ENCODE assay signal across 16 cellular contexts in genomic region chr2:188142636-188143035, GRCh38.
DNase-seq lines count a peak whose midpoint lies in the region; ATAC-seq and TF ChIP-seq lines count a peak whose summit lies in the region.
"Had no signal": no experiment of that assay in that cellular context is flagged by ENCODE, and none has a peak within 500 bp of the region (broad histone marks: within the 10 kb centered on the region; RNA-seq: fewer than 3 reads in every experiment).

No MANE protein-coding gene starts in this region.

- 36 to 45% (median 37%) methylated on average over 1 of the region's 1 CpG for WGBS in ovary, 3 donors

- no peak overlapping the region for H2AFZ ChIP-seq in fibroblast of lung (ENCODE audit: low read length)
- H2AFZ ChIP-seq: hepatocyte had no signal

- H3K4me2 ChIP-seq in fibroblast of lung (ENCODE audit: extremely low read depth, insufficient read depth, low read length), result no peak overlapping the region
- H3K4me2 ChIP-seq: hepatocyte had no signal

- peaks cover 21% of the 10 kb centered on the region for H3K4me1 ChIP-seq in RWPE2 (ENCODE audit: insufficient read depth, poor library complexity, severe bottlenecking)
- no peaks in the 10 kb centered on the region for H3K4me1 ChIP-seq in fibroblast of lung (ENCODE audit: control insufficient read depth, extremely low read depth, insufficient read depth, low read length)
- no peaks in the 10 kb centered on the region for H3K4me1 ChIP-seq in ovary (ENCODE audit: insufficient read depth)

- TF ChIP-seq POLR2A in ovary (IDR thresholded peaks at IDR 0.05), result no peak

- H4K20me1 ChIP-seq in fibroblast of lung (ENCODE audit: control insufficient read depth, extremely low read depth, insufficient read depth, low read length), result no peaks in the 10 kb centered on the region

- DNase-seq in GM04503 (ENCODE audit: low read depth) (peak; percentile 21), RWPE2 (ENCODE audit: low spot score) (no peak), fibroblast of lung (ENCODE audit: low read depth in 2 of 2) (peak; percentile 36 to 37), renal cortical epithelial cell (ENCODE audit: low read depth) (peak; percentile 39), 8988T (no peak), RKO (ENCODE audit: low spot score) (no peak), ovary (no peak)
- DNase-seq: activated CD4-positive, alpha-beta T cell treated with anti-CD3 and anti-CD28 coated beads, Interleukin-2, amount 50 U/mL, for 48 hours; anterior cingulate cortex; CD8-positive, alpha-beta T cell; effector memory CD4-positive, alpha-beta T cell; stimulated activated naive CD8-positive, alpha-beta T cell treated with anti-CD3 and anti-CD28 coated beads, Interleukin-15, Interleukin-2, amounts not matched to agents 100 U/mL and 50 U/mL, for 24 hours had no signal

- TF ChIP-seq EP300 in ovary (IDR thresholded peaks at IDR 0.05), result no peak

- H3K27me3 ChIP-seq in RWPE2 (ENCODE audit: insufficient read depth, poor library complexity, severe bottlenecking) (no peaks in the 10 kb centered on the region), fibroblast of lung (ENCODE audit: control insufficient read depth, insufficient read depth, low read length) (no peaks in the 10 kb centered on the region), ovary (no peaks in the 10 kb centered on the region)
- H3K27me3 ChIP-seq: hepatocyte had no signal

- H3K27ac ChIP-seq in RWPE2 (ENCODE audit: poor library complexity, severe bottlenecking) (peak overlapping the region; percentile 46), fibroblast of lung (ENCODE audit: insufficient read depth, low read length) (no peak overlapping the region), ovary (no peak overlapping the region)
- H3K27ac ChIP-seq: hepatocyte, HL-60 had no signal

- ATAC-seq in RWPE2 (ENCODE audit: low read depth) (peak; percentile 94), HG03521 (IDR thresholded peaks at IDR 0.05; ENCODE audit: unreplicated experiment) (no peak)
- ATAC-seq: CD8-positive, alpha-beta T cell; stimulated activated naive CD8-positive, alpha-beta T cell treated with anti-CD3 and anti-CD28 coated beads, Interleukin-15, Interleukin-2, amounts not matched to agents 100 U/mL and 50 U/mL, for 24 hours had no signal

- H3K79me2 ChIP-seq in fibroblast of lung (ENCODE audit: control insufficient read depth, insufficient read depth, low read length), result no peaks in the 10 kb centered on the region
- H3K79me2 ChIP-seq: hepatocyte had no signal

- H3K4me3 ChIP-seq in RWPE2 (ENCODE audit: severe bottlenecking) (no peak overlapping the region), fibroblast of lung (replicated peaks in 1 of 4; ENCODE audit: control extremely low read depth in 1 of 4, insufficient read depth in 1 of 4, low read depth in 3 of 4, low read length in 4 of 4) (no peak overlapping the region), ovary (no peak overlapping the region)
- H3K4me3 ChIP-seq: hepatocyte, skin epidermis had no signal

- H3K9me3 ChIP-seq in RWPE2 (ENCODE audit: severe bottlenecking) (no peaks in the 10 kb centered on the region), fibroblast of lung (ENCODE audit: control insufficient read depth, insufficient read depth, low read depth, low read length) (no peaks in the 10 kb centered on the region), ovary (no peaks in the 10 kb centered on the region)

- intact Hi-C loops in ovary (cut with DNase I), result no loop called here

- H3K36me3 ChIP-seq in RWPE2 (ENCODE audit: low read depth) (no peaks in the 10 kb centered on the region), fibroblast of lung (ENCODE audit: control insufficient read depth, insufficient read depth, low read length) (no peaks in the 10 kb centered on the region), ovary (no peaks in the 10 kb centered on the region)

- TF ChIP-seq CTCF in RWPE2 (IDR thresholded peaks at IDR 0.05; ENCODE audit: poor library complexity, severe bottlenecking) (no peak), fibroblast of lung (conservative IDR thresholded peaks at IDR 0.05 in 1 of 2, IDR thresholded peaks at IDR 0.05 in 1 of 2; ENCODE audit: low read depth in 1 of 2, low read length in 2 of 2) (no peak), ovary (IDR thresholded peaks at IDR 0.05) (no peak)

- no peak overlapping the region for H3K9ac ChIP-seq in fibroblast of lung (ENCODE audit: insufficient read depth, low read length)

Comparison
In these comparisons a context has a peak if more than half of its experiments do, and no peak if none do; other contexts are left out.
1. DNase-seq: peak in GM04503 (single experiment), fibroblast of lung (2 of 2) and renal cortical epithelial cell (single experiment); none in RWPE2 (single experiment), 8988T (single experiment), RKO (single experiment) and ovary (0 of 5).